Comparison of ENCODE assay signal across 1 cellular context in genomic region chr4:168550071-168550766, GRCh38.
TF ChIP-seq lines count a peak whose summit lies in the region.

No MANE protein-coding gene starts in this region.

TF ChIP-seq in A549, 52 proteins besides CTCF, POLR2A, EP300 and RAD21 (continued from another document):
- no peak for TF ChIP-seq REST (IDR thresholded peaks at IDR 0.05)
- TF ChIP-seq ZC3H11A (IDR thresholded peaks at IDR 0.05): no peak
- no peak for TF ChIP-seq FOXS1 (CRISPR knock-in tag; IDR thresholded peaks at IDR 0.05)
- TF ChIP-seq MAFK (IDR thresholded peaks at IDR 0.05; ENCODE audit: partially characterized antibody): peak; percentile 80
- no peak for TF ChIP-seq CEBPB (IDR thresholded peaks at IDR 0.05)
